In the genomic region with DNA sequence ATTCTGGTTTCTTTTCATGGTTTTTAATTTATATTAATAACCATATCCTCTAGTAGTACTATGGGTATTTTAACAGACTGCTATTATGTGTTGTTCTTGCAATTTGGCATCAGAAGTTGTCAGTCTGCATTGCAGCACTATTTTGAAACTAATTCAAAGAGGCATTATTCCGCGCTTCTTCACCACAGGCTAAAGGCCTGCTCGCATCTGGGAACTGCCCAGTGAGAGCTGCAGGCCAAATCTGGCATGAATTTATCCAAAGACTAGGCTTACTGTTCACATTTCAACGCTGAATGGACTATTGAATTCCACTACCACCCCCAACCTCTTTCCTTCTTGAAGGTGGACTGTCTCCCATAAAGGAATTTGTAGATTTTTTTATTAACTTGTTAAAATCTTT, we compare ENCODE assay signal across 16 cellular contexts.
DNase-seq lines count a peak whose midpoint lies in the region; ATAC-seq and TF ChIP-seq lines count a peak whose summit lies in the region.
"Had no signal": no experiment of that assay in that cellular context is flagged by ENCODE, and none has a peak within 500 bp of the region (broad histone marks: within the 10 kb centered on the region; RNA-seq: fewer than 3 reads in every experiment).

No MANE protein-coding gene starts in this region.

- H3K9me3 Mint-ChIP-seq in neural crest cell, result peaks cover 5% of the 10 kb centered on the region

- peak overlapping the region; percentile 48 for H3K4me3 Mint-ChIP-seq in neural crest cell

- in situ Hi-C loops in brain microvascular endothelial cell (cut with HindIII; ENCODE audit: low pct_ligation_motif_present, low sequenced_read_pairs), result no loop called here

- H3K27ac Mint-ChIP-seq in neural crest cell (ENCODE audit: unreplicated experiment), result peak overlapping the region; percentile 59

- H3K36me3 ChIP-seq in brain microvascular endothelial cell (replicated peaks), result no peaks in the 10 kb centered on the region

- ATAC-seq in sciatic nerve, result peak; percentile 48
- ATAC-seq in HG03045 (IDR thresholded peaks at IDR 0.05; ENCODE audit: unreplicated experiment), result no peak

- H3K27me3 Mint-ChIP-seq in neural crest cell (ENCODE audit: low read depth), result no peaks in the 10 kb centered on the region

- H3K4me3 ChIP-seq in brain microvascular endothelial cell (ENCODE audit: low read depth, low read length), result no peak overlapping the region

- DNase-seq in COLO829 (ENCODE audit: low spot score), result peak; percentile 82
- DNase-seq in epidermal melanocyte (ENCODE audit: insufficient read length, low spot score), result peak; percentile 61
- DNase-seq in neural crest cell (ENCODE audit: low read depth, low spot score), result no peak
- no peak for DNase-seq in sciatic nerve (ENCODE audit: low spot score)
- DNase-seq in T-helper 2 cell, result no peak
- DNase-seq in activated naive CD4-positive, alpha-beta T cell treated with anti-CD3 and anti-CD28 coated beads, Interleukin-2, amount 50 U/mL, for 16 hours, result no peak
- DNase-seq in brain microvascular endothelial cell, result no peak
- DNase-seq: COR-L47, MV-4-11, NCI-H1417 treated with DMSO at 0.1 percent for 48 hours, NCI-H2029, NCI-H2171 treated with DMSO at 0.1 percent for 48 hours, NCI-H82, SHP77 had no signal

- intact Hi-C loops in sciatic nerve (cut with DNase I), result no loop called here

- peaks cover 3% of the 10 kb centered on the region for H3K36me3 Mint-ChIP-seq in neural crest cell (ENCODE audit: low read depth)

- H3K4me1 Mint-ChIP-seq in neural crest cell, result peaks cover 33% of the 10 kb centered on the region

- TF ChIP-seq CTCF in neural crest cell (conservative IDR thresholded peaks at IDR 0.05) (no peak), brain microvascular endothelial cell (IDR thresholded peaks at IDR 0.05; ENCODE audit: low read depth, low read length, missing control alignments) (no peak)

- H3K27ac ChIP-seq in brain microvascular endothelial cell, result no peak overlapping the region
- H3K27ac ChIP-seq: C4-2B had no signal

- no peaks in the 10 kb centered on the region for H3K27me3 ChIP-seq in brain microvascular endothelial cell (replicated peaks)

Comparison
In these comparisons a context has a peak if more than half of its experiments do, and no peak if none do; other contexts are left out.
1. DNase-seq: peak in COLO829 (single experiment) and epidermal melanocyte (single experiment); none in neural crest cell (single experiment), sciatic nerve (single experiment), T-helper 2 cell (0 of 5), activated naive CD4-positive, alpha-beta T cell treated with anti-CD3 and anti-CD28 coated beads, Interleukin-2, amount 50 U/mL, for 16 hours (single experiment) and brain microvascular endothelial cell (single experiment).